Comparison of ENCODE assay signal across 8 cellular contexts in the genomic region with DNA sequence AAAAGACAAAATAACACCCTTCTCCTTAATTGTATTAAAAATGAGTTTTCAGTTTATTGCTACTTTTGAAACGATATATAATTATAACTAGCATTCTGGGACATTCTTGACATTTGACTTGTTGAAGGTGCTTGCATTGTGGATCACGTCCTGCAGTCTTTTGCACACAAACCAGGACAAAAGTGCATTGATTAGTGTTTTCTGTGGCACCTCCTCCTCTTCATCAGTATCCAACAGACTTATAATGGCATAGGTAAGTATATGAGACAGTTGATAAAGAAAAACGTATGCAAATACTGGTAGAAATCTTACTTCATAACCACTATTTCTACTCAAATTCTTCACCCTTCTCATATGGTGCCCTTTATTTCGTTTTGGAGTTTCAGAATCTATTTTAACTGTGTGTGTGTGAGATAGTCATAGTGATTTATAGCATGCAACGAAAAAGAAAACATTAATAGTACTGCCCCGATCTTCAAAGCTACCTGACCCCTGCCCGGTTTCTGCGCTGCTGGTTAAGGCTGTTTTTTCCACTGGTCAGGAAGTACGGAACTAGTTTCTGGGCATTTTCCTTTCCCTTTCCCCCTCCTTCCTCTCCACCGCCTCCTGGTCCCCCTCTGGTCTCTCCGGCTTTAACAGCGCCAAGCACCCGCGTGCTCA. TPM values are rescaled to one million over a fixed set of nuclear protein-coding genes. Genes with fewer than 3 reads are reported as not detected.
DNase-seq lines count a peak whose midpoint lies in the region; ATAC-seq and TF ChIP-seq lines count a peak whose summit lies in the region.

No MANE protein-coding gene starts in this region.

- H3F3A ChIP-seq in GM23248 (ENCODE audit: insufficient read depth) = peaks cover 12% of the 10 kb centered on the region
- H3F3A ChIP-seq in MM.1S (ENCODE audit: insufficient read depth, low read length) = peaks cover 16% of the 10 kb centered on the region

- peak overlapping the region; percentile 82 for H3K4me2 ChIP-seq in GM23248 (ENCODE audit: unreplicated experiment)
- peak overlapping the region; percentile 92 for H3K4me2 ChIP-seq in MM.1S (ENCODE audit: low read depth, low read length)

- H3K9me3 Mint-ChIP-seq in natural killer cell treated with Interleukin-12 subunit alpha and Interleukin-12 subunit beta and Interleukin-15 and Interleukin-18, amount 100 ng/mL, for 72 hours = no peaks in the 10 kb centered on the region

- H4K20me1 ChIP-seq in GM23248 (ENCODE audit: insufficient read depth) (no peaks in the 10 kb centered on the region), MM.1S (ENCODE audit: insufficient read depth, low read length) (no peaks in the 10 kb centered on the region)

- H3K4me1 ChIP-seq in GM23248 (ENCODE audit: insufficient read depth) (peaks cover 8% of the 10 kb centered on the region), MM.1S (ENCODE audit: low read length) (no peaks in the 10 kb centered on the region), duodenal mucosa (ENCODE audit: control insufficient read depth in 1 of 2, insufficient read depth in 2 of 2, low read length in 2 of 2) (peaks cover 5 to 16% of the 10 kb centered on the region in 2 donors)

- no peaks in the 10 kb centered on the region for H3K36me3 Mint-ChIP-seq in natural killer cell treated with Interleukin-12 subunit alpha and Interleukin-12 subunit beta and Interleukin-15 and Interleukin-18, amount 100 ng/mL, for 72 hours

- in situ Hi-C loops in GM23248 (cut with MboI) = no loop called here

- H3K9ac ChIP-seq in GM23248 (peak overlapping the region; percentile 84), MM.1S (ENCODE audit: low read length) (peak overlapping the region; percentile 82), duodenal mucosa (ENCODE audit: low read depth in 1 of 2, low read length in 2 of 2) (peak overlapping the region; percentile 86 to 98)

- DNase-seq in GM23248 (no peak), MM.1S (peak; percentile 45), NCI-H2171 (lab: John Stamatoyannopoulos, UW) (no peak), HK-2 (ENCODE audit: unreplicated experiment) (no peak), foreskin melanocyte (no peak)
- DNase-seq in natural killer cell treated with Interleukin-12 subunit alpha and Interleukin-12 subunit beta and Interleukin-15 and Interleukin-18, amount 100 ng/mL, for 72 hours (ENCODE audit: low spot score) = no peak

- peak overlapping the region; percentile 99 for H3K4me3 Mint-ChIP-seq in natural killer cell treated with Interleukin-12 subunit alpha and Interleukin-12 subunit beta and Interleukin-15 and Interleukin-18, amount 100 ng/mL, for 72 hours

- TF ChIP-seq CTCF in MM.1S (IDR thresholded peaks at IDR 0.05; ENCODE audit: low read length) = no peak

- H3K36me3 ChIP-seq in GM23248 (ENCODE audit: low read depth) (no peaks in the 10 kb centered on the region), MM.1S (replicated peaks; ENCODE audit: insufficient read depth, low read length) (no peaks in the 10 kb centered on the region), duodenal mucosa (ENCODE audit: control insufficient read depth in 1 of 2, insufficient read depth in 2 of 2, low read length in 2 of 2) (no peaks in the 10 kb centered on the region)

- 8 to 10% methylated on average over 14 of the region's 14 CpGs for WGBS in GM23248 (ENCODE audit: low coverage in 1 of 2, low lambda C conversion rate in 2 of 2, missing lambda C conversion rate in 2 of 2), 2 experiments

- peak overlapping the region; percentile 92 to 93 for H3K27ac Mint-ChIP-seq in natural killer cell treated with Interleukin-12 subunit alpha and Interleukin-12 subunit beta and Interleukin-15 and Interleukin-18, amount 100 ng/mL, for 72 hours

- H2AFZ ChIP-seq in GM23248 (peak overlapping the region; percentile 94), MM.1S (ENCODE audit: low read length) (peak overlapping the region; percentile 89)

- H3K79me2 ChIP-seq in GM23248 (ENCODE audit: insufficient read depth) = peaks cover 40% of the 10 kb centered on the region
- H3K79me2 ChIP-seq in MM.1S (ENCODE audit: low read length) = peaks cover 42% of the 10 kb centered on the region

- H3K9me2 ChIP-seq in GM23248 (ENCODE audit: insufficient read depth) = no peaks in the 10 kb centered on the region
- H3K9me2 ChIP-seq in MM.1S (replicated peaks; ENCODE audit: insufficient read depth, low read length) = no peaks in the 10 kb centered on the region

- H3K27me3 Mint-ChIP-seq in natural killer cell treated with Interleukin-12 subunit alpha and Interleukin-12 subunit beta and Interleukin-15 and Interleukin-18, amount 100 ng/mL, for 72 hours = no peaks in the 10 kb centered on the region

- peak overlapping the region; percentile 87 for H3K27ac ChIP-seq in GM23248
- H3K27ac ChIP-seq in MM.1S (ENCODE audit: low read length) = peak overlapping the region; percentile 84; the same call in 1 of the 2 replicates
- peak overlapping the region; percentile 70 for H3K27ac ChIP-seq in duodenal mucosa (ENCODE audit: low read depth, low read length)

- H3K9me3 ChIP-seq in GM23248 (ENCODE audit: low read depth) (no peaks in the 10 kb centered on the region), MM.1S (replicated peaks; ENCODE audit: insufficient read depth, low read length) (no peaks in the 10 kb centered on the region), duodenal mucosa (ENCODE audit: control insufficient read depth in 1 of 2, low read length in 2 of 2) (no peaks in the 10 kb centered on the region)

- ATAC-seq in GM18517 (IDR thresholded peaks at IDR 0.05; ENCODE audit: unreplicated experiment) = peak; percentile 46
- no peak for ATAC-seq in natural killer cell treated with Interleukin-12 subunit alpha and Interleukin-12 subunit beta and Interleukin-15 and Interleukin-18, amount 100 ng/mL, for 72 hours

- H3K4me3 ChIP-seq in GM23248 = peak overlapping the region; percentile 90
- peak overlapping the region; percentile 88 for H3K4me3 ChIP-seq in MM.1S (ENCODE audit: low read length)
- peak overlapping the region; percentile 80 to 91 for H3K4me3 ChIP-seq in duodenal mucosa (ENCODE audit: low read depth in 1 of 2, low read length in 2 of 2)

- no peaks in the 10 kb centered on the region for H3K27me3 ChIP-seq in GM23248 (replicated peaks; ENCODE audit: insufficient read depth)
- no peaks in the 10 kb centered on the region for H3K27me3 ChIP-seq in MM.1S (replicated peaks; ENCODE audit: insufficient read depth, low read length)
- no peaks in the 10 kb centered on the region for H3K27me3 ChIP-seq in duodenal mucosa (ENCODE audit: control insufficient read depth in 1 of 2, insufficient read depth in 2 of 2, low read length in 2 of 2)

- peaks cover 19 to 28% of the 10 kb centered on the region in 2 donors for H3K4me1 Mint-ChIP-seq in natural killer cell treated with Interleukin-12 subunit alpha and Interleukin-12 subunit beta and Interleukin-15 and Interleukin-18, amount 100 ng/mL, for 72 hours (ENCODE audit: low read depth in 2 of 2)

RNA-seq across cellular contexts. Expression of a gene that starts 0.6 kb away (rescaled TPM):
- 52.5 and 67.8 TPM in 2 replicates for total RNA-seq in GM23248 (2014; rRNA removed; shearing (Covaris generic))
- 31.0 and 32.1 TPM in 2 replicates for polyA plus RNA-seq in GM23248 (2016; fragmentation: Nextera tagmentation; extraction: Ambion mirVana)
- 10 to 100 TPM; 23.3 to 30.6 TPM for total RNA-seq in natural killer cell treated with Interleukin-12 subunit alpha and Interleukin-12 subunit beta and Interleukin-15 and Interleukin-18, amount 100 ng/mL, for 72 hours
